ENCODE assay signal across 8 cellular contexts in genomic region chr14:53956427-53957201, GRCh38. TPM values are rescaled to one million over a fixed set of nuclear protein-coding genes. Genes with fewer than 3 reads are reported as not detected.
DNase-seq lines count a peak whose midpoint lies in the region; ATAC-seq and TF ChIP-seq lines count a peak whose summit lies in the region.

BMP4 (minus strand) TSS chr14:53956825; CDS start chr14:53952222, 4,603 bp downstream.

- WGBS in psoas muscle, 3 donors, result 4 to 12% (median 5%) methylated on average over 35 to 45 of the region's 45 CpGs

- peak; percentile 43 for ATAC-seq in activated naive CD4-positive, alpha-beta T cell treated with anti-CD3 and anti-CD28 coated beads, Interleukin-2, amount 50 U/mL, for 72 hours
- ATAC-seq in left cardiac atrium (peak; percentile 51 to 72), psoas muscle (peak; percentile 48 to 60 (median 56)), GM18517 (IDR thresholded peaks at IDR 0.05; ENCODE audit: unreplicated experiment) (no peak), HG03108 (IDR thresholded peaks at IDR 0.05; ENCODE audit: unreplicated experiment) (no peak)

- peaks cover 24 to 28% of the 10 kb centered on the region in 2 donors for H3K27me3 Mint-ChIP-seq in CD4-positive, alpha-beta memory T cell

- H3K36me3 ChIP-seq in CD4-positive, alpha-beta memory T cell (ENCODE audit: insufficient read depth, low read length), result no peaks in the 10 kb centered on the region
- no peaks in the 10 kb centered on the region for H3K36me3 ChIP-seq in psoas muscle (ENCODE audit: insufficient read depth in 1 of 2, low read depth in 1 of 2)

- POLR2A ChIA-PET in CD4-positive, alpha-beta memory T cell (lab: Charles Lee; ENCODE audit: partially characterized antibody), result no interaction called here

- peaks cover 33% of the 10 kb centered on the region for H3K4me1 ChIP-seq in CD4-positive, alpha-beta memory T cell (ENCODE audit: insufficient read depth, low read length)
- H3K4me1 ChIP-seq in psoas muscle, result peaks cover 16% of the 10 kb centered on the region

- peaks cover 4% of the 10 kb centered on the region for H3K27me3 ChIP-seq in CD4-positive, alpha-beta memory T cell (ENCODE audit: insufficient read depth, low read length)
- H3K27me3 ChIP-seq in psoas muscle (ENCODE audit: insufficient read depth in 3 of 3, low read length in 2 of 3), result peaks cover 0 to 84% (median 14%) of the 10 kb centered on the region in 3 donors

- no peak within 1 kb of the TSS for H3K27ac ChIP-seq in CD4-positive, alpha-beta memory T cell (ENCODE audit: low read depth, low read length)
- H3K27ac ChIP-seq in psoas muscle, result peak within 1 kb of the TSS; percentile 70

- H3K4me3 ChIP-seq in CD4-positive, alpha-beta memory T cell (ENCODE audit: low read length in 2 of 2), result peak within 1 kb of the TSS in 1 of 2 donors; percentile 7
- peak within 1 kb of the TSS; percentile 70 for H3K4me3 ChIP-seq in psoas muscle

- H3K9me3 ChIP-seq in CD4-positive, alpha-beta memory T cell (ENCODE audit: control insufficient read depth in 1 of 2, low read length in 2 of 2), result no peaks in the 10 kb centered on the region
- no peaks in the 10 kb centered on the region for H3K9me3 ChIP-seq in psoas muscle

- CTCF ChIA-PET in CD4-positive, alpha-beta memory T cell (lab: Charles Lee; ENCODE audit: partially characterized antibody), result interaction anchor here (0.6 to 1.0 kb wide), 2 partner anchors 26 to 540 kb away, joined by 3 to 4 read pairs; no protein-coding TSS in a partner anchor

- H3K4me3 Mint-ChIP-seq in CD4-positive, alpha-beta memory T cell, result peak within 1 kb of the TSS; percentile 65 to 88 (median 84)

- peak in 1 of 5 donors; percentile 12 for DNase-seq in CD4-positive, alpha-beta memory T cell
- DNase-seq in HT-29 (ENCODE audit: low spot score), result peak; percentile 91
- no peak for DNase-seq in activated naive CD4-positive, alpha-beta T cell treated with anti-CD3 and anti-CD28 coated beads, Interleukin-2, amount 50 U/mL, for 72 hours (ENCODE audit: low spot score in 2 of 2)
- DNase-seq in left cardiac atrium, result peak; percentile 86
- peak; percentile 84 to 91 for DNase-seq in psoas muscle
- DNase-seq in 8988T, result no peak

- no peak for TF ChIP-seq CTCF in psoas muscle (IDR thresholded peaks at IDR 0.05)

- H3K9me3 Mint-ChIP-seq in CD4-positive, alpha-beta memory T cell, result no peaks in the 10 kb centered on the region
- no peaks in the 10 kb centered on the region for H3K9me3 Mint-ChIP-seq in activated naive CD4-positive, alpha-beta T cell treated with anti-CD3 and anti-CD28 coated beads, Interleukin-2, amount 50 U/mL, for 72 hours

- intact Hi-C loops in CD4-positive, alpha-beta memory T cell (cut with micrococcal nuclease), result no loop called here
- intact Hi-C loops in left cardiac atrium (cut with DNase I) (loop anchor here (10.0 kb wide), 1 partner anchor 218 kb away; no protein-coding TSS in a partner anchor), psoas muscle (cut with DNase I) (loop anchor here in 1 of 2 donors (5.0 kb wide), 1 partner anchor 216 kb away; no protein-coding TSS in a partner anchor)

- peak within 1 kb of the TSS in 2 of 7 donors; percentile 35 to 50 for H3K27ac Mint-ChIP-seq in CD4-positive, alpha-beta memory T cell
- H3K27ac Mint-ChIP-seq in activated naive CD4-positive, alpha-beta T cell treated with anti-CD3 and anti-CD28 coated beads, Interleukin-2, amount 50 U/mL, for 72 hours, result no peak within 1 kb of the TSS

- H3K4me1 Mint-ChIP-seq in CD4-positive, alpha-beta memory T cell, result peaks cover 8 to 47% (median 23%) of the 10 kb centered on the region in 4 donors

- H3K36me3 Mint-ChIP-seq in CD4-positive, alpha-beta memory T cell, result no peaks in the 10 kb centered on the region
- H3K36me3 Mint-ChIP-seq in activated naive CD4-positive, alpha-beta T cell treated with anti-CD3 and anti-CD28 coated beads, Interleukin-2, amount 50 U/mL, for 72 hours, result peaks cover 0 to 6% of the 10 kb centered on the region in 2 donors

RNA-seq across cellular contexts. Expression of gene BMP4, which starts in this region (rescaled TPM):
- total RNA-seq in CD4-positive, alpha-beta memory T cell, result 1 to 10 TPM; 2.2 to 2.8 TPM
- 1 to 10 TPM in 1 of 2 donors, not detected in 1; 1.1 TPM for polyA plus RNA-seq in CD4-positive, alpha-beta memory T cell
- 362 and 395 TPM in 2 replicates for total RNA-seq in HT-29 (2014; rRNA removed; shearing (Covaris generic))
- total RNA-seq in activated naive CD4-positive, alpha-beta T cell treated with anti-CD3 and anti-CD28 coated beads, Interleukin-2, amount 50 U/mL, for 72 hours, result not detected
- 10 to 100 TPM in 1 of 2 donors, 1 to 10 TPM in 1; 9.2 to 12.5 TPM for total RNA-seq in left cardiac atrium
- total RNA-seq in psoas muscle, result 1 to 10 TPM; 2.5 to 8.6 (median 5.3) TPM
- polyA plus RNA-seq in psoas muscle, result 1 to 10 TPM; 2.4 to 4.4 (median 3.0) TPM

Comparison
In these comparisons a context has a peak if more than half of its experiments do, and no peak if none do; other contexts are left out.
1. RNA of gene BMP4 (total RNA-seq): 362 to 395 TPM in HT-29; 9.2 to 12.5 TPM in left cardiac atrium, 2.5 to 8.6 TPM in psoas muscle, 2.2 to 2.8 TPM in CD4-positive, alpha-beta memory T cell and not detected in activated naive CD4-positive, alpha-beta T cell treated with anti-CD3 and anti-CD28 coated beads, Interleukin-2, amount 50 U/mL, for 72 hours; every median in the first group is over 10 times any median in the second.
2. Peak in ATAC-seq in activated naive CD4-positive, alpha-beta T cell treated with anti-CD3 and anti-CD28 coated beads, Interleukin-2, amount 50 U/mL, for 72 hours; RNA of the gene not detected or under 1 TPM.
3. DNase-seq: peak in HT-29 (single experiment), left cardiac atrium (single experiment) and psoas muscle (2 of 2); none in activated naive CD4-positive, alpha-beta T cell treated with anti-CD3 and anti-CD28 coated beads, Interleukin-2, amount 50 U/mL, for 72 hours (0 of 2) and 8988T (single experiment).
4. ATAC-seq: peak in left cardiac atrium (2 of 2) and psoas muscle (4 of 4); none in GM18517 (single experiment) and HG03108 (single experiment).